Comparison of ENCODE assay signal across 22 cellular contexts in genomic region chr4:94574616-94575015, GRCh38.
DNase-seq lines count a peak whose midpoint lies in the region; ATAC-seq, FAIRE-seq and TF ChIP-seq lines count a peak whose summit lies in the region.
"Had no signal": no experiment of that assay in that cellular context is flagged by ENCODE, and none has a peak within 500 bp of the region (broad histone marks: within the 10 kb centered on the region; RNA-seq: fewer than 3 reads in every experiment).

No MANE protein-coding gene starts in this region.

- peaks cover 31 to 90% of the 10 kb centered on the region in 2 donors for H3K4me1 ChIP-seq in thoracic aorta (ENCODE audit: control insufficient read depth in 1 of 2, low read depth in 2 of 2)
- no peaks in the 10 kb centered on the region for H3K4me1 ChIP-seq in breast epithelium
- H3K4me1 ChIP-seq in mesendoderm (ENCODE audit: control insufficient read depth, low read depth, low read length), result peaks cover 3% of the 10 kb centered on the region
- H3K4me1 ChIP-seq in mesenchymal stem cell (ENCODE audit: control insufficient read depth, insufficient read depth, low read depth, low read length), result no peaks in the 10 kb centered on the region
- H3K4me1 ChIP-seq in CD8-positive, alpha-beta memory T cell (ENCODE audit: insufficient read depth, low read length), result no peaks in the 10 kb centered on the region

- H3K23ac ChIP-seq in mesendoderm (ENCODE audit: low read length), result no peak overlapping the region
- no peak overlapping the region for H3K23ac ChIP-seq in mesenchymal stem cell (ENCODE audit: low read length in 2 of 2)

- H2BK120ac ChIP-seq in mesendoderm (ENCODE audit: low read depth, low read length) (no peak overlapping the region), mesenchymal stem cell (ENCODE audit: low read depth, low read length) (no peak overlapping the region)

- H3K79me2 ChIP-seq in mesendoderm (ENCODE audit: control insufficient read depth, insufficient read depth, low read length), result no peaks in the 10 kb centered on the region

- no peak overlapping the region for H3K56ac ChIP-seq in mesendoderm (ENCODE audit: low read length)

- no peak for TF ChIP-seq POLR2A in breast epithelium (IDR thresholded peaks at IDR 0.05)

- POLR2A ChIA-PET in CD8-positive, alpha-beta memory T cell (lab: Charles Lee), result no interaction called here

- H3K27me3 ChIP-seq in thoracic aorta (replicated peaks; ENCODE audit: insufficient read depth), result no peaks in the 10 kb centered on the region
- H3K27me3 ChIP-seq in breast epithelium, result no peaks in the 10 kb centered on the region
- H3K27me3 ChIP-seq in mesendoderm (ENCODE audit: insufficient read depth, low read length, poor library complexity), result no peaks in the 10 kb centered on the region
- no peaks in the 10 kb centered on the region for H3K27me3 ChIP-seq in mesenchymal stem cell (ENCODE audit: control insufficient read depth in 1 of 2, insufficient read depth in 1 of 2, low read length in 2 of 2)
- H3K27me3 ChIP-seq in CD8-positive, alpha-beta memory T cell (ENCODE audit: insufficient read depth, low read length, poor library complexity, severe bottlenecking), result no peaks in the 10 kb centered on the region
- H3K27me3 ChIP-seq: BE2C had no signal

- H4K8ac ChIP-seq in mesendoderm (ENCODE audit: low read depth, low read length), result no peak overlapping the region
- no peak overlapping the region for H4K8ac ChIP-seq in mesenchymal stem cell (ENCODE audit: low read length)

- peaks cover 7% of the 10 kb centered on the region for H3K36me3 Mint-ChIP-seq in nephron progenitor cell (ENCODE audit: low read depth)
- peaks cover 0 to 11% (median 7%) of the 10 kb centered on the region in 3 donors for H3K36me3 Mint-ChIP-seq in CD8-positive, alpha-beta memory T cell

- H3K79me1 ChIP-seq in mesendoderm (ENCODE audit: low read length) (no peaks in the 10 kb centered on the region), mesenchymal stem cell (replicated peaks; ENCODE audit: low read length, poor library complexity, severe bottlenecking) (peaks cover 13% of the 10 kb centered on the region)

- no peak for ATAC-seq in thoracic aorta (ENCODE audit: insufficient number of reproducible peaks, low FRiP score, low read depth)

- H3K4me3 Mint-ChIP-seq in nephron progenitor cell, result no peak overlapping the region
- no peak overlapping the region for H3K4me3 Mint-ChIP-seq in CD8-positive, alpha-beta memory T cell
- H3K4me3 Mint-ChIP-seq: CD4-positive, alpha-beta T cell had no signal

- H3K4me2 ChIP-seq in mesendoderm (ENCODE audit: low read length) (no peak overlapping the region), mesenchymal stem cell (ENCODE audit: low read length, poor library complexity, severe bottlenecking) (no peak overlapping the region)
- H3K4me2 ChIP-seq: KMS-11 had no signal

- H3K9me3 ChIP-seq in thoracic aorta (no peaks in the 10 kb centered on the region), breast epithelium (no peaks in the 10 kb centered on the region), mesenchymal stem cell (ENCODE audit: control insufficient read depth, low read length) (no peaks in the 10 kb centered on the region)
- H3K9me3 ChIP-seq in CD8-positive, alpha-beta memory T cell (ENCODE audit: low read length), result no peaks in the 10 kb centered on the region
- H3K9me3 ChIP-seq: BE2C had no signal

- no peak overlapping the region for H2BK15ac ChIP-seq in mesendoderm (replicated peaks; ENCODE audit: low read depth)
- H2BK15ac ChIP-seq in mesenchymal stem cell (ENCODE audit: low read depth, poor library complexity, severe bottlenecking), result no peak overlapping the region

- H3K36me3 ChIP-seq in thoracic aorta, result no peaks in the 10 kb centered on the region
- H3K36me3 ChIP-seq in breast epithelium, result no peaks in the 10 kb centered on the region
- H3K36me3 ChIP-seq in mesendoderm (ENCODE audit: control insufficient read depth, insufficient read depth, low read length), result no peaks in the 10 kb centered on the region
- peaks cover 4 to 12% of the 10 kb centered on the region in 2 experiments for H3K36me3 ChIP-seq in mesenchymal stem cell (ENCODE audit: control insufficient read depth in 1 of 2, insufficient read depth in 2 of 2, low read depth in 1 of 2, low read length in 2 of 2)
- no peaks in the 10 kb centered on the region for H3K36me3 ChIP-seq in CD8-positive, alpha-beta memory T cell (ENCODE audit: insufficient read depth, low read length)
- H3K36me3 ChIP-seq: BE2C had no signal

- H3K27ac Mint-ChIP-seq in nephron progenitor cell, result peak overlapping the region; percentile 47
- no peak overlapping the region for H3K27ac Mint-ChIP-seq in CD8-positive, alpha-beta memory T cell
- H3K27ac Mint-ChIP-seq: CD4-positive, alpha-beta T cell had no signal

- H3K14ac ChIP-seq in mesenchymal stem cell (ENCODE audit: low read length in 2 of 2), result no peak overlapping the region

- intact Hi-C loops in breast epithelium (cut with DNase I; ENCODE audit: low total_unique reads), result no loop called here

- DNase-seq in nephron progenitor cell (no peak), thoracic aorta (ENCODE audit: low spot score) (no peak), breast epithelium (ENCODE audit: low spot score in 2 of 2) (no peak), mesendoderm (no peak), mesenchymal stem cell (no peak)
- no peak for DNase-seq in CD8-positive, alpha-beta memory T cell
- DNase-seq: BE2C; CD4-positive, alpha-beta T cell; DMS53; H7; NCI-H1417 treated with DMSO at 0.1 percent for 48 hours; NCI-H187 treated with DMSO at 0.1 percent for 48 hours; NCI-H2227 treated with DMSO at 0.1 percent for 48 hours; NCI-H524; NCI-H82; SHP77 had no signal

- H3K4me3 ChIP-seq in thoracic aorta (peak overlapping the region; percentile 38), breast epithelium (no peak overlapping the region), mesendoderm (ENCODE audit: low read length) (no peak overlapping the region), mesenchymal stem cell (ENCODE audit: insufficient read depth in 1 of 2, low read depth in 1 of 2, low read length in 2 of 2) (no peak overlapping the region)
- no peak overlapping the region for H3K4me3 ChIP-seq in CD8-positive, alpha-beta memory T cell (ENCODE audit: low read length)
- H3K4me3 ChIP-seq: SK-N-MC had no signal

- H3K27me3 Mint-ChIP-seq in nephron progenitor cell (ENCODE audit: low read depth, poor library complexity), result no peaks in the 10 kb centered on the region
- H3K27me3 Mint-ChIP-seq in CD8-positive, alpha-beta memory T cell, result no peaks in the 10 kb centered on the region
- H3K27me3 Mint-ChIP-seq: CD4-positive, alpha-beta T cell had no signal

- TF ChIP-seq CTCF in nephron progenitor cell (IDR thresholded peaks at IDR 0.05), result no peak
- no peak for TF ChIP-seq CTCF in thoracic aorta (IDR thresholded peaks at IDR 0.05)
- no peak for TF ChIP-seq CTCF in breast epithelium (IDR thresholded peaks at IDR 0.05)

- H2BK12ac ChIP-seq in mesenchymal stem cell (ENCODE audit: low read length in 2 of 2), result no peak overlapping the region

- no peaks in the 10 kb centered on the region for H3K9me3 Mint-ChIP-seq in nephron progenitor cell
- no peaks in the 10 kb centered on the region for H3K9me3 Mint-ChIP-seq in CD8-positive, alpha-beta memory T cell
- H3K9me3 Mint-ChIP-seq: CD4-positive, alpha-beta T cell had no signal

- H3K27ac ChIP-seq in thoracic aorta (no peak overlapping the region), breast epithelium (no peak overlapping the region), mesendoderm (ENCODE audit: low read depth, low read length) (no peak overlapping the region), mesenchymal stem cell (ENCODE audit: low read length, poor library complexity, severe bottlenecking) (no peak overlapping the region)
- H3K27ac ChIP-seq in CD8-positive, alpha-beta memory T cell (ENCODE audit: low read depth, low read length), result no peak overlapping the region
- H3K27ac ChIP-seq: KMS-11, SK-N-MC had no signal

- peaks cover 82% of the 10 kb centered on the region for H3K4me1 Mint-ChIP-seq in nephron progenitor cell
- no peaks in the 10 kb centered on the region for H3K4me1 Mint-ChIP-seq in CD8-positive, alpha-beta memory T cell

- H2BK5ac ChIP-seq in mesendoderm (ENCODE audit: low read length), result no peak overlapping the region
- no peak overlapping the region for H2BK5ac ChIP-seq in mesenchymal stem cell (ENCODE audit: low read depth, low read length, poor library complexity, severe bottlenecking)

- H3K4ac ChIP-seq in mesendoderm (ENCODE audit: low read depth, low read length), result no peak overlapping the region
- H3K4ac ChIP-seq in mesenchymal stem cell (ENCODE audit: low read depth in 1 of 2, low read length in 2 of 2), result no peak overlapping the region

- H3K9ac ChIP-seq in mesendoderm (ENCODE audit: low read length), result no peak overlapping the region
- H3K9ac ChIP-seq in mesenchymal stem cell (ENCODE audit: low read length), result no peak overlapping the region
- H3K9ac ChIP-seq: KMS-11 had no signal

- H3K18ac ChIP-seq in mesendoderm (ENCODE audit: low read length) (no peak overlapping the region), mesenchymal stem cell (ENCODE audit: low read depth in 1 of 2, low read length in 2 of 2) (no peak overlapping the region)

- no peak overlapping the region for H4K5ac ChIP-seq in mesendoderm (ENCODE audit: low read length)

- H2AK5ac ChIP-seq in mesendoderm (ENCODE audit: low read length), result no peak overlapping the region
- H2AK5ac ChIP-seq in mesenchymal stem cell (ENCODE audit: low read length, severe bottlenecking), result no peak overlapping the region

- H2AFZ ChIP-seq in mesenchymal stem cell (ENCODE audit: low read depth, low read length), result no peak overlapping the region

- H4K91ac ChIP-seq in mesenchymal stem cell (ENCODE audit: low read length), result no peak overlapping the region

- peak; percentile 19 for FAIRE-seq in G401.6 (lab: Jason Lieb, UNC)
- FAIRE-seq in colon (lab: Jason Lieb, UNC), result peak; percentile 85
- FAIRE-seq: GM12892, GM18507 had no signal

- CTCF ChIA-PET in CD8-positive, alpha-beta memory T cell (lab: Charles Lee), result interaction anchor here (0.8 kb wide), 1 partner anchor 24 kb away, joined by 3 read pairs; no protein-coding TSS in a partner anchor

- WGBS in mesendoderm (ENCODE audit: extremely low coverage, insufficient coverage, low lambda C conversion rate), result no CpG with 5 or more reads among the region's 3 CpGs
- WGBS in mesenchymal stem cell, result 99% methylated on average over 2 of the region's 3 CpGs
